Comparison of ENCODE assay signal across 8 cellular contexts in genomic region chrX:110167952-110168451, GRCh38.
DNase-seq lines count a peak whose midpoint lies in the region; ATAC-seq, FAIRE-seq and TF ChIP-seq lines count a peak whose summit lies in the region.

No MANE protein-coding gene starts in this region.

- no peak overlapping the region for H3K27ac Mint-ChIP-seq in activated naive CD8-positive, alpha-beta T cell treated with anti-CD3 and anti-CD28 coated beads, Interleukin-2, amount 50 U/mL, for 24 hours
- H3K27ac Mint-ChIP-seq in stimulated activated effector memory CD8-positive, alpha-beta T cell treated with anti-CD3 and anti-CD28 coated beads, Interleukin-12 subunit alpha, Interleukin-12 subunit beta, amount 100 ng/mL, for 72 hours: no peak overlapping the region

- no peaks in the 10 kb centered on the region for H3F3A ChIP-seq in SK-N-SH (replicated peaks; ENCODE audit: insufficient read depth)

- H3K27me3 ChIP-seq in SK-N-SH (ENCODE audit: insufficient read depth): no peaks in the 10 kb centered on the region

- WGBS in SK-N-SH (ENCODE audit: low lambda C conversion rate): 63% methylated on average over 1 of the region's 9 CpGs

- peak; percentile 71 for FAIRE-seq in GM18507 (lab: Jason Lieb, UNC)

- TF ChIP-seq CTCF in SK-N-SH (IDR thresholded peaks at IDR 0.05): peak; percentile 68

- POLR2A ChIA-PET in SK-N-SH (lab: Yijun Ruan, JAX): no interaction called here

- no peak overlapping the region for H3K9ac ChIP-seq in SK-N-SH

- H2AFZ ChIP-seq in SK-N-SH (ENCODE audit: low read depth): no peak overlapping the region

- no peak for TF ChIP-seq EP300 in SK-N-SH (IDR thresholded peaks at IDR 0.05; ENCODE audit: borderline replicate concordance in 1 of 2, low read depth in 1 of 2, low read length in 1 of 2)

- H3K36me3 Mint-ChIP-seq in activated naive CD8-positive, alpha-beta T cell treated with anti-CD3 and anti-CD28 coated beads, Interleukin-2, amount 50 U/mL, for 24 hours (ENCODE audit: low read depth): no peaks in the 10 kb centered on the region
- H3K36me3 Mint-ChIP-seq in stimulated activated effector memory CD8-positive, alpha-beta T cell treated with anti-CD3 and anti-CD28 coated beads, Interleukin-12 subunit alpha, Interleukin-12 subunit beta, amount 100 ng/mL, for 72 hours: no peaks in the 10 kb centered on the region

- H3K4me3 Mint-ChIP-seq in activated naive CD8-positive, alpha-beta T cell treated with anti-CD3 and anti-CD28 coated beads, Interleukin-2, amount 50 U/mL, for 24 hours: no peak overlapping the region
- H3K4me3 Mint-ChIP-seq in stimulated activated effector memory CD8-positive, alpha-beta T cell treated with anti-CD3 and anti-CD28 coated beads, Interleukin-12 subunit alpha, Interleukin-12 subunit beta, amount 100 ng/mL, for 72 hours: no peak overlapping the region

- H3K36me3 ChIP-seq in SK-N-SH (replicated peaks in 1 of 2; ENCODE audit: control insufficient read depth in 1 of 2, insufficient read depth in 2 of 2, low read length in 1 of 2): no peaks in the 10 kb centered on the region

- no peaks in the 10 kb centered on the region; a peak in 1 of 4 replicates for H3K4me1 ChIP-seq in SK-N-SH (ENCODE audit: control insufficient read depth in 1 of 2, insufficient read depth in 2 of 2, low read depth in 1 of 2, low read length in 1 of 2)

- CTCF ChIA-PET in SK-N-SH (lab: Yijun Ruan, JAX): interaction anchor here (0.8 to 19.4 kb wide), 5 partner anchors 8 to 246 kb away, joined by 4 to 315 read pairs (median 6); no protein-coding TSS in a partner anchor

- ATAC-seq in activated naive CD8-positive, alpha-beta T cell treated with anti-CD3 and anti-CD28 coated beads, Interleukin-2, amount 50 U/mL, for 24 hours: no peak
- ATAC-seq in stimulated activated effector memory CD8-positive, alpha-beta T cell treated with anti-CD3 and anti-CD28 coated beads, Interleukin-12 subunit alpha, Interleukin-12 subunit beta, amount 100 ng/mL, for 72 hours: peak; percentile 62
- no peak for ATAC-seq in GM19035 (IDR thresholded peaks at IDR 0.05; ENCODE audit: unreplicated experiment)

- no peak overlapping the region for H3K4me3 ChIP-seq in SK-N-SH (ENCODE audit: low read depth in 2 of 2, low read length in 1 of 2)

- H3K9me3 ChIP-seq in SK-N-SH: no peaks in the 10 kb centered on the region

- no peaks in the 10 kb centered on the region for H3K79me2 ChIP-seq in SK-N-SH (ENCODE audit: insufficient read depth)

- no peaks in the 10 kb centered on the region for H3K9me2 ChIP-seq in SK-N-SH

- no peak overlapping the region for H3K27ac ChIP-seq in SK-N-SH (ENCODE audit: low read depth in 2 of 2, low read length in 1 of 2)

- no peak for DNase-seq in GM18507 (ENCODE audit: extremely low spot score, insufficient read length, low read depth)
- DNase-seq in SK-N-SH: peak; percentile 43
- DNase-seq in activated naive CD8-positive, alpha-beta T cell treated with anti-CD3 and anti-CD28 coated beads, Interleukin-2, amount 50 U/mL, for 24 hours: peak; percentile 50
- peak; percentile 82 for DNase-seq in kidney tubule cell (ENCODE audit: low spot score)
- DNase-seq in stimulated activated effector memory CD8-positive, alpha-beta T cell treated with anti-CD3 and anti-CD28 coated beads, Interleukin-12 subunit alpha, Interleukin-12 subunit beta, amount 100 ng/mL, for 72 hours (ENCODE audit: low spot score in 2 of 2): peak; percentile 17 to 59
- no peak for DNase-seq in C1 segment of cervical spinal cord (lab: John Stamatoyannopoulos, UW)
- no peak for DNase-seq in SW480 (ENCODE audit: low spot score)

- peak; percentile 32 for TF ChIP-seq RAD21 in SK-N-SH (IDR thresholded peaks at IDR 0.05; ENCODE audit: low read length)

- H3K4me2 ChIP-seq in SK-N-SH: no peak overlapping the region

- H3K4me1 Mint-ChIP-seq in activated naive CD8-positive, alpha-beta T cell treated with anti-CD3 and anti-CD28 coated beads, Interleukin-2, amount 50 U/mL, for 24 hours: peaks cover 2% of the 10 kb centered on the region
- H3K4me1 Mint-ChIP-seq in stimulated activated effector memory CD8-positive, alpha-beta T cell treated with anti-CD3 and anti-CD28 coated beads, Interleukin-12 subunit alpha, Interleukin-12 subunit beta, amount 100 ng/mL, for 72 hours: peaks cover 18% of the 10 kb centered on the region

- no peaks in the 10 kb centered on the region for H3K27me3 Mint-ChIP-seq in activated naive CD8-positive, alpha-beta T cell treated with anti-CD3 and anti-CD28 coated beads, Interleukin-2, amount 50 U/mL, for 24 hours

- no peaks in the 10 kb centered on the region for H3K9me3 Mint-ChIP-seq in activated naive CD8-positive, alpha-beta T cell treated with anti-CD3 and anti-CD28 coated beads, Interleukin-2, amount 50 U/mL, for 24 hours
- no peaks in the 10 kb centered on the region for H3K9me3 Mint-ChIP-seq in stimulated activated effector memory CD8-positive, alpha-beta T cell treated with anti-CD3 and anti-CD28 coated beads, Interleukin-12 subunit alpha, Interleukin-12 subunit beta, amount 100 ng/mL, for 72 hours

- H4K20me1 ChIP-seq in SK-N-SH (ENCODE audit: insufficient read depth): no peaks in the 10 kb centered on the region

TF ChIP-seq in SK-N-SH, 30 proteins besides CTCF, POLR2A, EP300 and RAD21:
- 0 out of 2 replicates have a peak, but pooled peaks have one; percentile 22 for TF ChIP-seq SMC3 (IDR thresholded peaks at IDR 0.05; ENCODE audit: low read depth, low read length)
- TF ChIP-seq USF2 (IDR thresholded peaks at IDR 0.05; ENCODE audit: borderline replicate concordance, low read depth, low read length): no peak
- TF ChIP-seq REST (IDR thresholded peaks at IDR 0.05; ENCODE audit: low read depth, low read length): no peak

Comparison
In these comparisons a context has a peak if more than half of its experiments do, and no peak if none do; other contexts are left out.
1. DNase-seq: peak in SK-N-SH (single experiment), activated naive CD8-positive, alpha-beta T cell treated with anti-CD3 and anti-CD28 coated beads, Interleukin-2, amount 50 U/mL, for 24 hours (single experiment), kidney tubule cell (single experiment) and stimulated activated effector memory CD8-positive, alpha-beta T cell treated with anti-CD3 and anti-CD28 coated beads, Interleukin-12 subunit alpha, Interleukin-12 subunit beta, amount 100 ng/mL, for 72 hours (2 of 2); none in GM18507 (single experiment), C1 segment of cervical spinal cord (0 of 14) and SW480 (single experiment).